In the genomic region with DNA sequence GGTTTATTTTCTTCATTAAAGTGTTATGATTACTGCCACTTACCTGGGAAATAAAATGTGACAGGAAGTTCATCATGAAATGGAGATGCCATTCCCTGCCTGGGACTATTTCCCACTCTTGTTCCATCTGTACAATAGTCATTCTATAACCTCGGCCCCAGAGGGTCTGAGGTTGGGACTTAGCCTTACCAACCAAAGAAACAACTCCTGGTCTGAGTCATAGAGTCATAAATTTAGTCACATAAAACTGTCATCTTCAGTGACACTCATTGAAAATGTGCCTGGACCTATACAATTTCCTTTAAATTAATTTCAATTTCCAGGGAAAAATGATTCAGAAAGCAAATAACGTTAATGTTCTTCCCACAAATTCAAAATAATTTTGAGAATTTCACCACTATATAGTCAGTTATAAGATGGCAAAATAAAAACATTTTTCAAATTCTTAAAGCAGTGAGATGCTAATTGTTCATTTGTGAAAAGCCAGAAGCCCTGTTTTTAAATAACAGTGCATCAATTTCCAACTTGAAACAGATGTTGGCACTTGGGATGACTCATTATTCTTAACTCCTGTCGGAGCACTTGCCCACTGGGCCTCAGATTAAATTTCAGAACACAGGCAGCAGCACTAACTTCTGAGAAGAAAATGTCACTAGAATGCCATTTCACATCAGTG, we compare ENCODE assay signal across 8 cellular contexts.
DNase-seq lines count a peak whose midpoint lies in the region; ATAC-seq and TF ChIP-seq lines count a peak whose summit lies in the region.

No MANE protein-coding gene starts in this region.

- no peak overlapping the region for H3K23ac ChIP-seq in neuronal stem cell (ENCODE audit: low read depth, low read length, poor library complexity)

- no peak overlapping the region for H4K91ac ChIP-seq in neuronal stem cell (ENCODE audit: low read depth, low read length, poor library complexity)

- H2AK5ac ChIP-seq in neuronal stem cell (ENCODE audit: low read depth, low read length): no peak overlapping the region

- no peak overlapping the region for H2AFZ ChIP-seq in neuronal stem cell (ENCODE audit: low read length)

- no peak overlapping the region for H4K8ac ChIP-seq in neuronal stem cell (ENCODE audit: low read depth, low read length)

- H3K9me3 ChIP-seq in neuronal stem cell (replicated peaks in 1 of 2; ENCODE audit: control insufficient read depth in 2 of 2, insufficient read depth in 1 of 2, low read depth in 1 of 2, low read length in 2 of 2): no peaks in the 10 kb centered on the region

- H2BK120ac ChIP-seq in neuronal stem cell (ENCODE audit: low read depth, low read length): no peak overlapping the region

- ATAC-seq in GM21390 (IDR thresholded peaks at IDR 0.05; ENCODE audit: unreplicated experiment) (peak; percentile 77), HG03521 (IDR thresholded peaks at IDR 0.05; ENCODE audit: unreplicated experiment) (peak; percentile 64)

- no peaks in the 10 kb centered on the region for H3K27me3 ChIP-seq in neuronal stem cell (ENCODE audit: control insufficient read depth in 3 of 3, insufficient read depth in 3 of 3, low read depth in 1 of 3, low read length in 3 of 3)

- H3K18ac ChIP-seq in neuronal stem cell (ENCODE audit: low read length): no peak overlapping the region

- no peak overlapping the region for H3K4ac ChIP-seq in neuronal stem cell (ENCODE audit: low read length)

- no peak overlapping the region for H3K9ac ChIP-seq in neuronal stem cell (ENCODE audit: low read depth, low read length, poor library complexity)

- H3K4me1 ChIP-seq in neuronal stem cell (ENCODE audit: control insufficient read depth in 2 of 2, insufficient read depth in 1 of 2, low read depth in 1 of 2, low read length in 2 of 2): peaks cover 0 to 2% of the 10 kb centered on the region in 2 donors

- H3K14ac ChIP-seq in neuronal stem cell (ENCODE audit: low read length): no peak overlapping the region

- no peak overlapping the region for H2BK12ac ChIP-seq in neuronal stem cell (ENCODE audit: low read length)

- no peak overlapping the region for H3K27ac ChIP-seq in neuronal stem cell (replicated peaks; ENCODE audit: low read length)

- H2BK15ac ChIP-seq in neuronal stem cell (ENCODE audit: low read length): no peak overlapping the region

- no peak overlapping the region for H2BK5ac ChIP-seq in neuronal stem cell (ENCODE audit: low read length)

- DNase-seq in GM10266 (ENCODE audit: extremely low spot score): peak; percentile 38
- peak; percentile 13 for DNase-seq in epithelial cell of esophagus (ENCODE audit: low read depth)
- no peak for DNase-seq in neuronal stem cell (ENCODE audit: low spot score)
- no peak for DNase-seq in occipital lobe (lab: John Stamatoyannopoulos, UW)
- DNase-seq in ecto neural progenitor cell (ENCODE audit: low spot score): no peak
- DNase-seq in Ammon's horn (ENCODE audit: low spot score): no peak

- no CpG with 5 or more reads among the region's 3 CpGs for WGBS in neuronal stem cell (ENCODE audit: extremely low coverage in 2 of 2, insufficient read length in 2 of 2, insufficient replicate concordance in 1 of 2), 2 donors

- H3K4me2 ChIP-seq in neuronal stem cell (ENCODE audit: insufficient read depth, low read length, poor library complexity, severe bottlenecking): no peak overlapping the region

- no peaks in the 10 kb centered on the region for H3K36me3 ChIP-seq in neuronal stem cell (replicated peaks in 1 of 2; ENCODE audit: control insufficient read depth in 2 of 2, insufficient read depth in 2 of 2, low read length in 2 of 2)

- H3K79me1 ChIP-seq in neuronal stem cell (ENCODE audit: low read depth, low read length): no peaks in the 10 kb centered on the region

- H3K4me3 ChIP-seq in epithelial cell of esophagus (ENCODE audit: low read length): no peak overlapping the region
- no peak overlapping the region for H3K4me3 ChIP-seq in neuronal stem cell (ENCODE audit: low read length in 2 of 2)

- no peak for TF ChIP-seq CTCF in GM10266 (IDR thresholded peaks at IDR 0.05; ENCODE audit: control insufficient read depth, insufficient read depth, low read depth, missing control alignments)
- TF ChIP-seq CTCF in epithelial cell of esophagus (IDR thresholded peaks at IDR 0.05; ENCODE audit: insufficient read depth, low read depth, low read length, missing control alignments): no peak

Comparison
In these comparisons a context has a peak if more than half of its experiments do, and no peak if none do; other contexts are left out.
1. DNase-seq: peak in GM10266 (single experiment) and epithelial cell of esophagus (single experiment); none in neuronal stem cell (single experiment), occipital lobe (single experiment), ecto neural progenitor cell (single experiment) and Ammon's horn (single experiment).